In genomic region chr15:74783072-74783807, GRCh38 we compare ENCODE assay signal across 8 cellular contexts. TPM values are rescaled to one million over a fixed set of nuclear protein-coding genes. Genes with fewer than 3 reads are reported as not detected.
DNase-seq lines count a peak whose midpoint lies in the region; ATAC-seq and TF ChIP-seq lines count a peak whose summit lies in the region.

No MANE protein-coding gene starts in this region.

- H3K4me3 ChIP-seq in dorsolateral prefrontal cortex, result peak overlapping the region; percentile 59 to 88 (median 73)
- H3K4me3 ChIP-seq in mucosa of stomach (ENCODE audit: low read length), result peak overlapping the region; percentile 43

- H3K9ac ChIP-seq in mucosa of stomach (ENCODE audit: low read length), result peak overlapping the region; percentile 70

- no peaks in the 10 kb centered on the region for H3K36me3 ChIP-seq in mucosa of stomach (ENCODE audit: control insufficient read depth, insufficient read depth, low read length)

- intact Hi-C loops in Right ventricle myocardium superior (cut with DNase I), result no loop called here
- intact Hi-C loops in cardiac septum (cut with DNase I), result loop anchor here (2.0 kb wide), 1 partner anchor 154 kb away; no protein-coding TSS in a partner anchor
- intact Hi-C loops in dorsolateral prefrontal cortex (cut with DNase I), result loop anchor here (2.0 to 10.0 kb wide), 5 partner anchors 58 to 422 kb away; partner anchors contain the start of genes C15orf39 (in 1 of the 2), COX5A (in 1 of the 2), MPI (in 1 of the 2) and ULK3 (in 1 of the 2)

- H3K27me3 ChIP-seq in dorsolateral prefrontal cortex (no peaks in the 10 kb centered on the region), mucosa of stomach (ENCODE audit: control insufficient read depth, insufficient read depth, low read length) (no peaks in the 10 kb centered on the region)

- DNase-seq in Right ventricle myocardium superior (peak; percentile 57), cardiac septum (ENCODE audit: low spot score) (no peak), SIG-M5 (lab: John Stamatoyannopoulos, UW) (peak; percentile 36), dorsolateral prefrontal cortex (no peak), NCI-H1694 (lab: John Stamatoyannopoulos, UW) (no peak), NCI-H2107 (lab: John Stamatoyannopoulos, UW) (no peak)

- H3K27ac ChIP-seq in dorsolateral prefrontal cortex, result peak overlapping the region in 56 of 59 donors; percentile 15 to 89 (median 73)

- ATAC-seq in Right ventricle myocardium superior (ENCODE audit: poor library complexity) (peak; percentile 1), HG02623 (IDR thresholded peaks at IDR 0.05; ENCODE audit: unreplicated experiment) (no peak)

- no peaks in the 10 kb centered on the region for H3K9me3 ChIP-seq in mucosa of stomach (ENCODE audit: control insufficient read depth, low read length)

- no peak for TF ChIP-seq CTCF in dorsolateral prefrontal cortex (IDR thresholded peaks at IDR 0.05 in 54 of 56, conservative IDR thresholded peaks at IDR 0.05 in 2 of 56; ENCODE audit: low read depth in 1 of 56, partially characterized antibody in 56 of 56)

- peaks cover 78% of the 10 kb centered on the region for H3K4me1 ChIP-seq in mucosa of stomach (ENCODE audit: control insufficient read depth, insufficient read depth, low read length)

RNA-seq across cellular contexts. Expression of gene CSK, which starts 1.4 kb away (rescaled TPM):
- total RNA-seq in Right ventricle myocardium superior, result 45.5 TPM
- total RNA-seq in cardiac septum, result 29.5 TPM
- 10 to 100 TPM; 28.9 to 71.0 (median 41.8) TPM for total RNA-seq in dorsolateral prefrontal cortex

RNA-seq across cellular contexts. Expression of gene LMAN1L, which starts 29.4 kb away (rescaled TPM):
- 20.6 TPM for total RNA-seq in Right ventricle myocardium superior
- 7.9 TPM for total RNA-seq in cardiac septum
- 1 to 10 TPM in 104 of 120 experiments, under 1 TPM in 13, not detected in 3; 0.30 to 8.1 (median 2.0) TPM for total RNA-seq in dorsolateral prefrontal cortex

RNA-seq across cellular contexts. Expression of gene CYP1A2, which starts 34.6 kb away (rescaled TPM):
- total RNA-seq in Right ventricle myocardium superior, result not detected
- not detected for total RNA-seq in cardiac septum
- not detected for total RNA-seq in dorsolateral prefrontal cortex

RNA-seq across cellular contexts. Expression of gene CPLX3, which starts 43.2 kb away (rescaled TPM):
- 3.6 TPM for total RNA-seq in Right ventricle myocardium superior
- total RNA-seq in cardiac septum, result 0.67 TPM
- total RNA-seq in dorsolateral prefrontal cortex, result 10 to 100 TPM in 1 of 120 experiments, 1 to 10 TPM in 118, not detected in 1; 1.1 to 12.4 (median 3.8) TPM

RNA-seq across cellular contexts. Expression of gene CYP1A1, which starts 57.9 kb away (rescaled TPM):
- total RNA-seq in Right ventricle myocardium superior (0.30 TPM), cardiac septum (0.30 TPM), dorsolateral prefrontal cortex (1 to 10 TPM in 10 of 120 experiments, under 1 TPM in 85, not detected in 25; 0.18 to 4.9 (median 0.48) TPM)

Comparison
In these comparisons a context has a peak if more than half of its experiments do, and no peak if none do; other contexts are left out.
1. DNase-seq: peak in Right ventricle myocardium superior (single experiment) and SIG-M5 (single experiment); none in cardiac septum (single experiment), dorsolateral prefrontal cortex (0 of 10), NCI-H1694 (single experiment) and NCI-H2107 (single experiment).